In genomic region chr11:96090711-96091110, GRCh38 we compare ENCODE assay signal across 15 cellular contexts.
DNase-seq lines count a peak whose midpoint lies in the region; ATAC-seq and TF ChIP-seq lines count a peak whose summit lies in the region.
"Had no signal": no experiment of that assay in that cellular context is flagged by ENCODE, and none has a peak within 500 bp of the region (broad histone marks: within the 10 kb centered on the region; RNA-seq: fewer than 3 reads in every experiment).

No MANE protein-coding gene starts in this region.

- peak; percentile 85 for ATAC-seq in IMR-90 (ENCODE audit: low read depth)
- ATAC-seq in GM21526 (IDR thresholded peaks at IDR 0.05; ENCODE audit: low FRiP score, unreplicated experiment), result no peak

- H3K4ac ChIP-seq in IMR-90 (ENCODE audit: low read depth, low read length), result no peak overlapping the region; the same call in 1 of the 2 replicates

- no peak overlapping the region for H2BK15ac ChIP-seq in IMR-90 (ENCODE audit: low read depth, low read length)

- no peak for TF ChIP-seq POLR2A in IMR-90 (IDR thresholded peaks at IDR 0.05; ENCODE audit: low read depth, low read length)

- no peak; the same call in 1 of the 2 replicates for TF ChIP-seq RAD21 in IMR-90 (IDR thresholded peaks at IDR 0.05; ENCODE audit: low read length)

- H2BK5ac ChIP-seq in IMR-90 (ENCODE audit: low read depth, low read length, poor library complexity, severe bottlenecking), result peak overlapping the region; percentile 53

- no peak overlapping the region for H3K4me3 ChIP-seq in AG04449 (ENCODE audit: low read depth, low read length)
- H3K4me3 ChIP-seq in IMR-90 (ENCODE audit: insufficient read depth, low read depth, low read length), result no peak overlapping the region
- H3K4me3 ChIP-seq in choroid plexus epithelial cell (ENCODE audit: low read depth, low read length), result no peak overlapping the region
- H3K4me3 ChIP-seq: HAP-1, heart right ventricle, upper lobe of left lung had no signal

- dilution Hi-C loops in IMR-90 (cut with HindIII; ENCODE audit: low sequenced_read_pairs, unreplicated experiment), result no loop called here

- H2AK5ac ChIP-seq in IMR-90 (ENCODE audit: low read depth, low read length), result no peak overlapping the region; the same call in 1 of the 2 replicates

- peak overlapping the region; percentile 14; the same call in 1 of the 2 replicates for H4K91ac ChIP-seq in IMR-90 (ENCODE audit: insufficient read depth, low read depth, low read length)

- no peaks in the 10 kb centered on the region; the same call in 1 of the 2 replicates for H4K20me1 ChIP-seq in IMR-90 (ENCODE audit: insufficient read depth, low read length)

- H3K56ac ChIP-seq in IMR-90 (ENCODE audit: extremely low read depth, insufficient read depth, low read length), result no peak overlapping the region

- BruUV-seq in IMR-90 (replicated peaks; lab: Mats Ljungman, UMichigan), result no TSS peak

- TF ChIP-seq CTCF in AG04449 (IDR thresholded peaks at IDR 0.05; ENCODE audit: insufficient read depth, low read length, missing control alignments), result no peak
- TF ChIP-seq CTCF in IMR-90 (conservative IDR thresholded peaks at IDR 0.05; ENCODE audit: low read depth, low read length), result no peak
- no peak for TF ChIP-seq CTCF in choroid plexus epithelial cell (conservative IDR thresholded peaks at IDR 0.05; ENCODE audit: low read depth, low read length)

- H3K9me3 ChIP-seq in IMR-90 (ENCODE audit: control insufficient read depth, insufficient read depth, low read length), result no peaks in the 10 kb centered on the region
- H3K9me3 ChIP-seq: HAP-1, heart right ventricle, upper lobe of left lung had no signal

- H2AK9ac ChIP-seq in IMR-90 (replicated peaks; ENCODE audit: low read depth, low read length, poor library complexity), result no peak overlapping the region

- WGBS in IMR-90 (ENCODE audit: extremely low coverage in 2 of 2, insufficient read length in 1 of 2), 2 experiments, result no CpG with 5 or more reads among the region's 5 CpGs

- peak overlapping the region; percentile 33; the same call in 1 of the 2 replicates for H3K23ac ChIP-seq in IMR-90 (ENCODE audit: low read depth, low read length)

- DNase-seq in AG04449 (ENCODE audit: low read depth, low spot score) (peak; percentile 70), IMR-90 (peak; percentile 85), choroid plexus epithelial cell (ENCODE audit: low read depth) (peak; percentile 89), myocyte (ENCODE audit: low read depth) (peak; percentile 78), NCI-H345 treated with DMSO at 0.1 percent for 48 hours (lab: John Stamatoyannopoulos, UW; ENCODE audit: unreplicated experiment) (no peak), G401 (ENCODE audit: low spot score) (no peak)
- DNase-seq in central memory CD4-positive, alpha-beta T cell, result no peak
- DNase-seq: activated CD4-positive, alpha-beta T cell treated with anti-CD3 and anti-CD28 coated beads for 4 hours; activated T-cell treated with anti-CD3 and anti-CD28 coated beads, Interleukin-2, amount 50 U/mL, for 72 hours; anterior cingulate cortex; effector memory CD8-positive, alpha-beta T cell; heart right ventricle; upper lobe of left lung had no signal

- POLR2A ChIA-PET in AG04449 (lab: Yijun Ruan, JAX), result interaction anchor here (1.0 kb wide), 1 partner anchor 252 kb away, joined by 6 read pairs; the partner anchor contains the start of gene MAML2
- POLR2A ChIA-PET in IMR-90 (lab: Charles Lee; ENCODE audit: unreplicated experiment), result no interaction called here

- H2AFZ ChIP-seq in IMR-90 (replicated peaks; ENCODE audit: low read length, poor library complexity), result no peak overlapping the region

- no peak overlapping the region; the same call in 1 of the 2 replicates for H3K18ac ChIP-seq in IMR-90 (ENCODE audit: low read depth, low read length)

- 0 out of 4 replicates have a peak overlapping the region, but pooled peaks of 1 of the 2 experiments have one; percentile 36 for H4K8ac ChIP-seq in IMR-90 (ENCODE audit: low read depth in 2 of 2, low read length in 2 of 2)

- no peak overlapping the region for H3K14ac ChIP-seq in IMR-90 (replicated peaks; ENCODE audit: low read depth, low read length)

- peak overlapping the region; percentile 64 for H2BK120ac ChIP-seq in IMR-90 (ENCODE audit: low read depth, low read length)

- peak overlapping the region; percentile 57; the same call in 1 of the 2 replicates for H2BK20ac ChIP-seq in IMR-90 (ENCODE audit: low read depth, low read length)

- CTCF ChIA-PET in AG04449 (lab: Yijun Ruan, JAX), result interaction anchor here (1.2 to 4.3 kb wide), 4 partner anchors 10 to 253 kb away, joined by 4 to 17 read pairs (median 11); partner anchors contain the start of gene MAML2
- CTCF ChIA-PET in IMR-90 (lab: Yijun Ruan, JAX), result interaction anchor here (0.9 to 1.0 kb wide), 2 partner anchors 36 to 252 kb away, joined by 3 to 4 read pairs; partner anchors contain the start of gene MAML2

- H3K9ac ChIP-seq in IMR-90 (ENCODE audit: low read depth, low read length), result no peak overlapping the region

- H3K27me3 ChIP-seq in IMR-90 (ENCODE audit: control insufficient read depth, insufficient read depth, low read length), result no peaks in the 10 kb centered on the region
- H3K27me3 ChIP-seq: heart right ventricle, upper lobe of left lung had no signal

- H3K9me1 ChIP-seq in IMR-90 (ENCODE audit: insufficient read depth, low read length), result peaks cover 1% of the 10 kb centered on the region

- in situ Hi-C loops in IMR-90 (cut with MboI; ENCODE audit: low sequenced_read_pairs) (no loop called here), G401 (cut with HindIII; ENCODE audit: low sequenced_read_pairs) (no loop called here)

- H3K36me3 ChIP-seq in IMR-90 (ENCODE audit: control insufficient read depth, insufficient read depth, low read length), result peaks cover 12% of the 10 kb centered on the region
- H3K36me3 ChIP-seq: HAP-1 had no signal

- no peak overlapping the region; the same call in 1 of the 2 replicates for H4K5ac ChIP-seq in IMR-90 (ENCODE audit: low read depth, low read length)

- peaks cover 11% of the 10 kb centered on the region for H3K4me1 ChIP-seq in IMR-90 (ENCODE audit: control insufficient read depth, insufficient read depth, low read length)

- H3K27ac ChIP-seq in IMR-90 (ENCODE audit: insufficient read depth, low read length), result no peak overlapping the region
- H3K27ac ChIP-seq: heart right ventricle had no signal

- H3K79me1 ChIP-seq in IMR-90 (ENCODE audit: low read depth in 1 of 2, low read length in 2 of 2), result peaks cover 48 to 56% of the 10 kb centered on the region in 2 experiments

- H3K4me2 ChIP-seq in IMR-90 (ENCODE audit: low read depth, low read length), result peak overlapping the region; percentile 72; the same call in 1 of the 2 replicates

- intact Hi-C loops in IMR-90 (cut with micrococcal nuclease), result loop anchor here (2.0 kb wide), 1 partner anchor 252 kb away; the partner anchor contains the start of gene MAML2

TF ChIP-seq in IMR-90, 13 proteins besides CTCF, POLR2A, EP300 and RAD21:
- TF ChIP-seq CEBPB (IDR thresholded peaks at IDR 0.05; ENCODE audit: low read depth, low read length), result peak; percentile 46; the same call in 1 of the 2 replicates
- no peak for TF ChIP-seq USF2 (IDR thresholded peaks at IDR 0.05; ENCODE audit: low read depth, low read length)
- TF ChIP-seq BHLHE40 (IDR thresholded peaks at IDR 0.05; ENCODE audit: low read depth, low read length), result peak; percentile 13; the same call in 1 of the 2 replicates

Comparison
In these comparisons a context has a peak if more than half of its experiments do, and no peak if none do; other contexts are left out.
1. DNase-seq: peak in AG04449 (single experiment), IMR-90 (single experiment), choroid plexus epithelial cell (single experiment) and myocyte (single experiment); none in central memory CD4-positive, alpha-beta T cell (single experiment), NCI-H345 treated with DMSO at 0.1 percent for 48 hours (single experiment) and G401 (single experiment).